In genomic region chr3:177459397-177459796, GRCh38 we compare ENCODE assay signal across 11 cellular contexts.
DNase-seq lines count a peak whose midpoint lies in the region; ATAC-seq and TF ChIP-seq lines count a peak whose summit lies in the region.
"Had no signal": no experiment of that assay in that cellular context is flagged by ENCODE, and none has a peak within 500 bp of the region (broad histone marks: within the 10 kb centered on the region; RNA-seq: fewer than 3 reads in every experiment).

No MANE protein-coding gene starts in this region.

- H3K4me3 ChIP-seq in prostate gland, result no peak overlapping the region

- WGBS in prostate gland, result 76% methylated on average over 2 of the region's 2 CpGs

- intact Hi-C loops in left cardiac atrium (cut with DNase I) (loop anchor here in 1 of 2 donors (10.0 kb wide), 1 partner anchor 95 kb away; no protein-coding TSS in a partner anchor), prostate gland (cut with DNase I) (loop anchor here (5.0 kb wide), 1 partner anchor 58 kb away; no protein-coding TSS in a partner anchor)

- peak overlapping the region; percentile 22 to 58 for H3K27ac ChIP-seq in prostate gland

- peaks cover 1% of the 10 kb centered on the region for H3K4me1 ChIP-seq in prostate gland (replicated peaks)

- H3K27me3 ChIP-seq in prostate gland (replicated peaks; ENCODE audit: insufficient read depth), result no peaks in the 10 kb centered on the region

- DNase-seq in EH (ENCODE audit: low read depth) (peak; percentile 82), brain pericyte (ENCODE audit: low read depth, low spot score) (peak; percentile 57), left cardiac atrium (no peak), prostate gland (ENCODE audit: low spot score) (no peak), GOT3 (lab: John Stamatoyannopoulos, UW) (no peak)
- DNase-seq: NCI-H1694 treated with DMSO at 0.1 percent for 48 hours, small intestine had no signal

- no peak for TF ChIP-seq CTCF in prostate gland (IDR thresholded peaks at IDR 0.05)

- ATAC-seq in left cardiac atrium (peak; percentile 94 to 98), GM19328 (IDR thresholded peaks at IDR 0.05; ENCODE audit: unreplicated experiment) (no peak), GM21737 (IDR thresholded peaks at IDR 0.05; ENCODE audit: unreplicated experiment) (no peak), GM18867 (IDR thresholded peaks at IDR 0.05; ENCODE audit: unreplicated experiment) (no peak)
- ATAC-seq: activated T-helper 17 cell treated with anti-CD3 and anti-CD28 coated beads, Interleukin-2, amount 50 U/mL, for 72 hours had no signal

- no peaks in the 10 kb centered on the region for H3K36me3 ChIP-seq in prostate gland

- no peak for TF ChIP-seq POLR2A in prostate gland (IDR thresholded peaks at IDR 0.05)

- no peaks in the 10 kb centered on the region for H3K9me3 ChIP-seq in prostate gland

Comparison
In these comparisons a context has a peak if more than half of its experiments do, and no peak if none do; other contexts are left out.
1. DNase-seq: peak in EH (single experiment) and brain pericyte (single experiment); none in left cardiac atrium (single experiment), prostate gland (single experiment) and GOT3 (single experiment).
2. ATAC-seq: peak in left cardiac atrium (2 of 2); none in GM19328 (single experiment), GM21737 (single experiment) and GM18867 (single experiment).